In the genomic region with DNA sequence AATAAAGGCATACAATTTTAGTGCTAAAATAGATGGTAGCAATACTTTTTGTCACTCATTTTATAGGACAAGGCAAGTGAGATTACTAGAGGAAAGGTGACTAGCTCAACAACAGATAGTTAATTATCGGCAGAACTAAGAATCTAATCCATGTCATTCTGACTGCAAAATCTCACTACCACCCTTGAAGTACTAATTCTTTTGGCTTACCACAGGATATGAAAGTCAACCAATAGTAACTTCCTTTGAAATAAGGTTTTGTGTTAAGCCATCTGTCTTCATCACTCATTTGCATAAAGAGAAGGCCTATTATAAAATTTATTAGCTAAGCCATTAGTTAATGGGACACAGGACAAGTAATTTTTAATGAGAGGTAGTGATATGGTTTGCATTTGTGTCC, we compare ENCODE assay signal across 26 cellular contexts.
"Had no signal": no experiment of that assay in that cellular context is flagged by ENCODE, and none has a peak within 500 bp of the region (broad histone marks: within the 10 kb centered on the region; RNA-seq: fewer than 3 reads in every experiment).

No MANE protein-coding gene starts in this region.

- H3K36me3 ChIP-seq: adrenal gland, SJCRH30 had no signal

- ATAC-seq: activated CD8-positive, alpha-beta T cell treated with anti-CD3 and anti-CD28 coated beads, Interleukin-2, amount 10 ng/mL, durations not matched to agents 7 days and 5 days; activated naive CD4-positive, alpha-beta T cell treated with anti-CD3 and anti-CD28 coated beads, Interleukin-2, amount 50 U/mL, for 72 hours; Panc1 had no signal

- H3K27ac ChIP-seq: adrenal gland, SJCRH30, SK-N-MC had no signal

- H3K27me3 ChIP-seq: SJCRH30 had no signal

- DNase-seq: activated CD4-positive, alpha-beta T cell treated with anti-CD3 and anti-CD28 coated beads, Interleukin-2, amount 10 ng/mL, durations not matched to agents 24 days and 14 days; activated CD4-positive, alpha-beta T cell treated with anti-CD3 and anti-CD28 coated beads, Interleukin-2, amount 50 U/mL, for 4 hours; activated CD8-positive, alpha-beta T cell treated with anti-CD3 and anti-CD28 coated beads, Interleukin-2, amount 10 ng/mL, durations not matched to agents 7 days and 5 days; activated gamma-delta T cell treated with Interleukin-2 at 50 U/mL for 16 hours; activated naive CD4-positive, alpha-beta T cell treated with anti-CD3 and anti-CD28 coated beads for 36 hours; activated T-cell treated with anti-CD3 and anti-CD28 coated beads, Interleukin-2, amount 50 U/mL, for 24 hours; adrenal gland; caudate nucleus; cerebellar nuclear complex; cortex of kidney; NCI-H1092; NCI-H1417; NCI-H146; NCI-H187; NCI-H2029 treated with DMSO at 0.1 percent for 48 hours; NCI-H2107; NCI-H2171; NCI-H510A; NCI-H526; NCI-H748 treated with DMSO at 0.1 percent for 48 hours; SHP77; SJCRH30; T1000 had no signal

- H3K9me3 ChIP-seq: adrenal gland, SJCRH30 had no signal

- H3K4me1 ChIP-seq: adrenal gland, SJCRH30 had no signal

- H3K4me3 ChIP-seq: adrenal gland, SJCRH30, SK-N-MC had no signal
